Comparison of ENCODE assay signal across 8 cellular contexts in genomic region chr19:40165362-40165937, GRCh38. TPM values are rescaled to one million over a fixed set of nuclear protein-coding genes. Genes with fewer than 3 reads are reported as not detected.
DNase-seq lines count a peak whose midpoint lies in the region; ATAC-seq, FAIRE-seq and TF ChIP-seq lines count a peak whose summit lies in the region.

No MANE protein-coding gene starts in this region.

- POLR2A ChIA-PET in PC-3 (lab: Charles Lee; ENCODE audit: unreplicated experiment) = no interaction called here

- TF ChIP-seq POLR2A in GM12891 (IDR thresholded peaks at IDR 0.05; ENCODE audit: low read depth, low read length) (no peak), heart left ventricle (IDR thresholded peaks at IDR 0.05) (no peak)

- CTCF ChIA-PET in PC-3 (lab: Charles Lee) = no interaction called here

- H3K9me2 ChIP-seq in PC-3 (replicated peaks; ENCODE audit: low read length) = no peaks in the 10 kb centered on the region

- intact Hi-C loops in PC-3 (cut with micrococcal nuclease) (no loop called here), heart left ventricle (cut with DNase I) (no loop called here)

- DNase-seq in GM12891 (ENCODE audit: insufficient read length, low spot score) (peak; percentile 44), PC-3 (peak; percentile 15), heart left ventricle (peak; percentile 32 to 81 (median 44)), NCI-H187 treated with DMSO at 0.1 percent for 48 hours (lab: John Stamatoyannopoulos, UW) (no peak)
- DNase-seq in activated T-helper 9 cell treated with anti-CD3 and anti-CD28 coated beads, Interleukin-2, amount 50 U/mL, for 16 hours (ENCODE audit: low read depth) = peak; percentile 36
- peak; percentile 31 to 59 for DNase-seq in stimulated activated CD4-positive, alpha-beta T cell treated with anti-CD3 and anti-CD28 coated beads, Interleukin-12 subunit alpha, Interleukin-12 subunit beta, amount 100 ng/mL, for 24 hours (ENCODE audit: low read depth in 2 of 2)

- H2AFZ ChIP-seq in ACC112 (ENCODE audit: low read length, unreplicated experiment) (peak overlapping the region; percentile 22), PC-3 (ENCODE audit: low read length) (no peak overlapping the region)

- 13 to 16% (median 14%) methylated on average over 10 of the region's 10 CpGs for WGBS in heart left ventricle, 4 donors

- TF ChIP-seq CTCF in PC-3 (conservative IDR thresholded peaks at IDR 0.05; ENCODE audit: low read depth, low read length) (peak; percentile 53; the same call in 1 of the 2 replicates), heart left ventricle (IDR thresholded peaks at IDR 0.05) (peak; percentile 24 to 66 (median 51))

- no peak overlapping the region for H3K4me3 ChIP-seq in ACC112 (ENCODE audit: low read depth, low read length)
- no peak overlapping the region for H3K4me3 ChIP-seq in PC-3 (ENCODE audit: low read length)
- H3K4me3 ChIP-seq in heart left ventricle = no peak overlapping the region

- H4K20me1 ChIP-seq in PC-3 (ENCODE audit: low read length) = no peaks in the 10 kb centered on the region

- no peak overlapping the region for H3K4me2 ChIP-seq in PC-3 (ENCODE audit: low read length)

- no TSS peak for BruUV-seq in PC-3 (replicated peaks; lab: Mats Ljungman, UMichigan)

- no peaks in the 10 kb centered on the region for H3K27me3 ChIP-seq in ACC112 (ENCODE audit: insufficient read depth, low read length)
- no peaks in the 10 kb centered on the region for H3K27me3 ChIP-seq in PC-3 (ENCODE audit: low read length)
- peaks cover 0 to 10% (median 0%) of the 10 kb centered on the region in 9 donors for H3K27me3 ChIP-seq in heart left ventricle

- H3K4me1 ChIP-seq in ACC112 (ENCODE audit: control insufficient read depth, insufficient read depth, low read length, unreplicated experiment) (no peaks in the 10 kb centered on the region), PC-3 (ENCODE audit: insufficient read depth, low read length) (no peaks in the 10 kb centered on the region), heart left ventricle (no peaks in the 10 kb centered on the region)

- no peak overlapping the region for H3K9ac ChIP-seq in PC-3 (ENCODE audit: low read length)

- peak; percentile 69 for FAIRE-seq in GM12891 (lab: Jason Lieb, UNC)

- H3K27ac ChIP-seq in ACC112 (ENCODE audit: low read depth, low read length) (no peak overlapping the region), PC-3 (ENCODE audit: low read length) (no peak overlapping the region), heart left ventricle (no peak overlapping the region)

- no peaks in the 10 kb centered on the region for H3K9me3 ChIP-seq in PC-3 (ENCODE audit: low read length)
- H3K9me3 ChIP-seq in heart left ventricle = no peaks in the 10 kb centered on the region

- H3K79me2 ChIP-seq in ACC112 (ENCODE audit: control insufficient read depth, insufficient read depth, low read length, unreplicated experiment) (no peaks in the 10 kb centered on the region), PC-3 (ENCODE audit: low read length) (no peaks in the 10 kb centered on the region)

- H3K36me3 ChIP-seq in ACC112 (ENCODE audit: insufficient read depth, low read length) (no peaks in the 10 kb centered on the region), PC-3 (ENCODE audit: low read depth, low read length) (no peaks in the 10 kb centered on the region), heart left ventricle (no peaks in the 10 kb centered on the region)

- H3F3A ChIP-seq in PC-3 (ENCODE audit: low read length, unreplicated experiment) = no peaks in the 10 kb centered on the region

- ATAC-seq in PC-3 (no peak), heart left ventricle (peak in 3 of 4 donors; percentile 50 to 73 (median 69)), HG03196 (IDR thresholded peaks at IDR 0.05; ENCODE audit: unreplicated experiment) (no peak)

TF ChIP-seq in GM12891, 5 proteins besides CTCF, POLR2A, EP300 and RAD21:
- no peak for TF ChIP-seq POLR2AphosphoS5 (IDR thresholded peaks at IDR 0.05; ENCODE audit: low read depth, low read length)
- TF ChIP-seq TAF1 (IDR thresholded peaks at IDR 0.05; ENCODE audit: low read depth, low read length) = no peak
- no peak for TF ChIP-seq PAX5 (IDR thresholded peaks at IDR 0.05; ENCODE audit: insufficient read depth, low read length, severe bottlenecking)

RNA-seq across cellular contexts. Expression of gene MAP3K10, which starts 25.8 kb away (rescaled TPM):
- polyA plus RNA-seq in GM12891 (2012; ENCODE audit: low read depth, missing spikeins) = 4.1 TPM
- total RNA-seq in PC-3 (2014; rRNA removed) = 11.2 and 13.0 TPM in 2 replicates
- total RNA-seq in heart left ventricle = 10 to 100 TPM; 13.7 to 30.7 (median 15.6) TPM
- 10 to 100 TPM; 16.4 to 32.8 TPM for polyA plus RNA-seq in heart left ventricle

RNA-seq across cellular contexts. Expression of gene TTC9B, which starts 52.7 kb away (rescaled TPM):
- polyA plus RNA-seq in GM12891 (2012; ENCODE audit: low read depth, missing spikeins) = 0.13 TPM
- total RNA-seq in PC-3 (2014; rRNA removed) (0.15 and 0.17 TPM in 2 replicates), heart left ventricle (not detected)
- polyA plus RNA-seq in heart left ventricle = not detected

Comparison
In these comparisons a context has a peak if more than half of its experiments do, and no peak if none do; other contexts are left out.
1. ATAC-seq: peak in heart left ventricle (3 of 4); none in PC-3 (single experiment) and HG03196 (single experiment).